ENCODE assay signal across 26 cellular contexts in genomic region chr15:43199945-43200488, GRCh38. TPM values are rescaled to one million over a fixed set of nuclear protein-coding genes. Genes with fewer than 3 reads are reported as not detected.
"Had no signal": no experiment of that assay in that cellular context is flagged by ENCODE, and none has a peak within 500 bp of the region (broad histone marks: within the 10 kb centered on the region; RNA-seq: fewer than 3 reads in every experiment).

No MANE protein-coding gene starts in this region.

- H3K9me3 Mint-ChIP-seq: activated T-helper 1 cell treated with anti-CD3 and anti-CD28 coated beads, Interleukin-12 subunit alpha, Interleukin-12 subunit beta, Interleukin-2, Interleukin-4 antibody, amounts not matched to agents 30 ng/mL and 10 ng/mL and 1 ng/mL, durations not matched to agents 14 hours and 24 hours and 36 hours had no signal

- ATAC-seq: K562, Panc1, Right ventricle myocardium inferior, T-cell had no signal

- H3K4me3 ChIP-seq: cardiac muscle cell, K562, SK-N-MC had no signal

- H3K4me1 Mint-ChIP-seq: brain had no signal

- H3K27ac Mint-ChIP-seq: activated T-helper 1 cell treated with anti-CD3 and anti-CD28 coated beads, Interleukin-12 subunit alpha, Interleukin-12 subunit beta, Interleukin-2, Interleukin-4 antibody, amounts not matched to agents 30 ng/mL and 10 ng/mL and 1 ng/mL, durations not matched to agents 14 hours and 24 hours and 36 hours; brain had no signal

- H3K27me3 Mint-ChIP-seq: T-cell had no signal

- H3K4me3 Mint-ChIP-seq: activated T-helper 1 cell treated with anti-CD3 and anti-CD28 coated beads, Interleukin-12 subunit alpha, Interleukin-12 subunit beta, Interleukin-2, Interleukin-4 antibody, amounts not matched to agents 30 ng/mL and 10 ng/mL and 1 ng/mL, durations not matched to agents 14 hours and 24 hours and 36 hours; brain; T-cell had no signal

- H3K27me3 ChIP-seq: cardiac muscle cell had no signal

- H3K27ac ChIP-seq: cardiac muscle cell, SK-N-MC had no signal

- DNase-seq: activated CD4-positive, alpha-beta T cell treated with anti-CD3 and anti-CD28 coated beads for 48 hours; activated CD4-positive, alpha-beta T cell treated with anti-CD3 and anti-CD28 coated beads, Interleukin-2, amount 50 U/mL, for 4 hours; activated CD8-positive, alpha-beta memory T cell treated with anti-CD3 and anti-CD28 coated beads for 24 hours; activated effector memory CD4-positive, alpha-beta T cell treated with anti-CD3 and anti-CD28 coated beads, Interleukin-2, amount 50 U/mL, for 16 hours; activated naive CD4-positive, alpha-beta T cell treated with Interleukin-2 at 50 U/mL for 16 hours; amygdala; Karpas-422; NCI-H1105 treated with DMSO at 0.1 percent for 48 hours; NCI-H1436 treated with DMSO at 0.1 percent for 48 hours; NCI-H187; NCI-H2081; NCI-H510A treated with DMSO at 0.1 percent for 48 hours; NCI-H69; NK-92 treated with Interleukin-12 subunit alpha and Interleukin-12 subunit beta, amount 100 ng/mL, for 24 hours; OCI-M1; RPMI8226; T-cell; T1000 had no signal

RNA-seq across cellular contexts. Expression of gene EPB42, which starts 20.8 kb away (rescaled TPM):
- total RNA-seq: activated T-helper 1 cell treated with anti-CD3 and anti-CD28 coated beads, Interleukin-12 subunit alpha, Interleukin-12 subunit beta, Interleukin-2, Interleukin-4 antibody, amounts not matched to agents 30 ng/mL and 10 ng/mL and 1 ng/mL, durations not matched to agents 14 hours and 24 hours and 36 hours; astrocyte; T-cell had no signal
